ENCODE assay signal across 10 cellular contexts in genomic region chr12:110010853-110011835, GRCh38. TPM values are rescaled to one million over a fixed set of nuclear protein-coding genes. Genes with fewer than 3 reads are reported as not detected.
DNase-seq lines count a peak whose midpoint lies in the region; ATAC-seq and TF ChIP-seq lines count a peak whose summit lies in the region.
"Had no signal": no experiment of that assay in that cellular context is flagged by ENCODE, and none has a peak within 500 bp of the region (broad histone marks: within the 10 kb centered on the region; RNA-seq: fewer than 3 reads in every experiment).

No MANE protein-coding gene starts in this region.

- H3K4me3 ChIP-seq in thyroid gland (replicated peaks in 1 of 3) = no peak overlapping the region
- H3K4me3 ChIP-seq in psoas muscle = no peak overlapping the region

- TF ChIP-seq POLR2A in thyroid gland (IDR thresholded peaks at IDR 0.05) = peak in 1 of 2 donors; percentile 46

- 43 to 54% methylated on average over 13 of the region's 13 CpGs for whole genome bisulfite sequencing in thyroid gland, 2 donors
- WGBS in psoas muscle, 3 donors = 73 to 92% (median 78%) methylated on average over 13 of the region's 13 CpGs

- H3K27me3 ChIP-seq in thyroid gland (no peaks in the 10 kb centered on the region), psoas muscle (ENCODE audit: insufficient read depth in 3 of 3, low read length in 2 of 3) (no peaks in the 10 kb centered on the region)

- ATAC-seq in HG02885 (IDR thresholded peaks at IDR 0.05; ENCODE audit: poor library complexity, unreplicated experiment) (peak; percentile 53), psoas muscle (no peak)

- H3K36me3 ChIP-seq in thyroid gland (peaks cover 8 to 10% of the 10 kb centered on the region in 2 donors), psoas muscle (ENCODE audit: insufficient read depth in 1 of 2, low read depth in 1 of 2) (peaks cover 5 to 38% of the 10 kb centered on the region in 2 donors)

- H3K27me3 Mint-ChIP-seq in activated naive CD8-positive, alpha-beta T cell = no peaks in the 10 kb centered on the region

- peak overlapping the region; percentile 90 to 94 (median 93) for H3K27ac ChIP-seq in thyroid gland
- no peak overlapping the region for H3K27ac ChIP-seq in psoas muscle
- H3K27ac ChIP-seq: HL-60 had no signal

- TF ChIP-seq CTCF in thyroid gland (IDR thresholded peaks at IDR 0.05) = no peak
- TF ChIP-seq CTCF in psoas muscle (IDR thresholded peaks at IDR 0.05) = no peak

- peaks cover 57% of the 10 kb centered on the region for H3K4me1 Mint-ChIP-seq in activated naive CD8-positive, alpha-beta T cell (ENCODE audit: low read depth)

- no peaks in the 10 kb centered on the region for H3K9me3 Mint-ChIP-seq in activated naive CD8-positive, alpha-beta T cell (ENCODE audit: low read depth)

- H3K4me3 Mint-ChIP-seq in activated naive CD8-positive, alpha-beta T cell = no peak overlapping the region

- H3K9me3 ChIP-seq in thyroid gland (no peaks in the 10 kb centered on the region), psoas muscle (no peaks in the 10 kb centered on the region)

- peaks cover 24 to 51% of the 10 kb centered on the region in 2 donors for H3K4me1 ChIP-seq in thyroid gland
- no peaks in the 10 kb centered on the region for H3K4me1 ChIP-seq in psoas muscle

- intact Hi-C loops in thyroid gland (cut with DNase I) = no loop called here
- intact Hi-C loops in psoas muscle (cut with DNase I) = no loop called here

- peaks cover 8% of the 10 kb centered on the region for H3K36me3 Mint-ChIP-seq in activated naive CD8-positive, alpha-beta T cell

- DNase-seq in stimulated activated naive CD4-positive, alpha-beta T cell treated with Interleukin-2 at 50 U/mL for 16 hours (lab: John Stamatoyannopoulos, UW) = peak; percentile 6
- DNase-seq in stimulated activated naive CD4-positive, alpha-beta T cell (lab: John Stamatoyannopoulos, UW) = no peak
- DNase-seq in thyroid gland (peak; percentile 68 to 72), UCSD-AML1 (lab: John Stamatoyannopoulos, UW; ENCODE audit: unreplicated experiment) (no peak), AG08396 (ENCODE audit: low spot score) (no peak), psoas muscle (no peak)
- DNase-seq: NCI-H2171 treated with DMSO at 0.1 percent for 48 hours had no signal

- peak overlapping the region; percentile 73 for H3K27ac Mint-ChIP-seq in activated naive CD8-positive, alpha-beta T cell

RNA-seq across cellular contexts. Expression of gene ANKRD13A, which starts 11.9 kb away (rescaled TPM):
- total RNA-seq in thyroid gland (100 to 1,000 TPM; 125 to 167 (median 137) TPM), psoas muscle (10 to 100 TPM in 2 of 4 donors, 1 to 10 TPM in 2; 8.7 to 16.3 (median 11.7) TPM)
- polyA plus RNA-seq in psoas muscle = 1 to 10 TPM; 6.8 to 9.0 (median 7.4) TPM

RNA-seq across cellular contexts. Expression of gene GIT2, which starts 15.0 kb away (rescaled TPM):
- total RNA-seq in thyroid gland (10 to 100 TPM; 54.4 to 69.4 (median 60.1) TPM), psoas muscle (10 to 100 TPM; 17.5 to 29.7 (median 26.4) TPM)
- polyA plus RNA-seq in psoas muscle = 10 to 100 TPM; 10.8 to 20.3 (median 13.3) TPM

RNA-seq across cellular contexts. Expression of gene C12orf76, which starts 37.2 kb away (rescaled TPM):
- total RNA-seq in thyroid gland (10 to 100 TPM; 16.1 to 41.5 (median 21.9) TPM), psoas muscle (1 to 10 TPM; 3.1 to 9.8 (median 6.1) TPM)
- polyA plus RNA-seq in psoas muscle = 10 to 100 TPM in 1 of 3 donors, 1 to 10 TPM in 2; 6.9 to 19.1 (median 7.4) TPM

Comparison
In these comparisons a context has a peak if more than half of its experiments do, and no peak if none do; other contexts are left out.
1. DNase-seq: peak in stimulated activated naive CD4-positive, alpha-beta T cell treated with Interleukin-2 at 50 U/mL for 16 hours (single experiment) and thyroid gland (2 of 2); none in stimulated activated naive CD4-positive, alpha-beta T cell (0 of 6), UCSD-AML1 (single experiment), AG08396 (single experiment) and psoas muscle (0 of 2).
2. RNA of gene ANKRD13A, which starts 11.9 kb away (total RNA-seq): 125 to 167 TPM in thyroid gland; 8.7 to 16.3 TPM in psoas muscle; every median in the first group is over 4 times any median in the second.